ENCODE assay signal across 11 cellular contexts in the genomic region with DNA sequence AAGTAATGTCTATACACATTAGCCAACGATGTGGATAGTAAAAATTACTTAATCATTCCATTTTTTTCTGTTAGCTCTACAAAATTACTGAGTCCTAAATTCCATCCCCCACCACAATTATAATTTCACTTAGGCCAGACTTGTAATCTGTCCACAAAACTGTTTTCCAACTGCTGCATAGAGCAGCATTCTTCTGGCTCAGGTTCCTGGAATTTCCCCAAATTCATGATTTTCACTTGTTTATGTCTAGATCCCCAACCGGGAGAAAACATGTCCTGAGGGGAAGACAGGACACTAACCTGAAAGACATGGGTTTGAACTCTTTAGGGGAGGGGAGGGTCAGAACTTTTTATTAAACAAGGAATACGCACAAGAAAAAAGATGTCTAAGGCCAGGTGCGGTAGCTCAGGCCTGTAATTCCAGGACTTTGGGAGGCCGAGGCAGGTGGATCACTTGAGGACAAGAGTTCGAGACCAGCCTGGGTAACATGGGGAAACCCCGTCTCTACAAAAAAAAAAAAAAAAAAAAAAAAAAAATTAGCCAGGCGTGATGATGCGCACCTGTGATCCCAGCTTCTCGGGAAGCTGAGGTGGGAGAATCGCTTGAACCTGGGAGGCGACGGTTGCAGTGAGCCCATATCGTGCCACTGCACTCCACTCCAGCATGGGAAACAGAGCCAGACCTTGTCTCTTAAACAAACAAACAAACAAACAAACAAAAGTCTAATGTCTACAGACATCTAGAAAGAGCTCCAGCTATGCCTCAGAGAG.
DNase-seq lines count a peak whose midpoint lies in the region; TF ChIP-seq lines count a peak whose summit lies in the region.
"Had no signal": no experiment of that assay in that cellular context is flagged by ENCODE, and none has a peak within 500 bp of the region (broad histone marks: within the 10 kb centered on the region; RNA-seq: fewer than 3 reads in every experiment).

No MANE protein-coding gene starts in this region.

- no peak overlapping the region for H3K9ac ChIP-seq in NT2/D1 (ENCODE audit: insufficient read length, low read depth)

- no peaks in the 10 kb centered on the region for H3K27me3 ChIP-seq in NT2/D1 (ENCODE audit: insufficient read depth, insufficient read length)

- no peaks in the 10 kb centered on the region for H3K36me3 ChIP-seq in NT2/D1 (ENCODE audit: insufficient read depth, insufficient read length, low read length)

- H3K9me3 ChIP-seq in NT2/D1 (ENCODE audit: insufficient read depth, low read length): no peaks in the 10 kb centered on the region

- peaks cover 9% of the 10 kb centered on the region for H3K4me1 ChIP-seq in NT2/D1 (ENCODE audit: insufficient read depth, insufficient read length)

- peak; percentile 5 for DNase-seq in DMS53 (lab: John Stamatoyannopoulos, UW)
- no peak for DNase-seq in DMS53 treated with DMSO at 0.1 percent for 48 hours (lab: John Stamatoyannopoulos, UW; ENCODE audit: unreplicated experiment)
- DNase-seq in NT2/D1 (ENCODE audit: low read depth, low spot score): no peak
- DNase-seq in epithelial cell of esophagus (ENCODE audit: low read depth): no peak
- no peak for DNase-seq in retinal pigment epithelial cell (ENCODE audit: low read depth)
- DNase-seq in SKM-1 (lab: John Stamatoyannopoulos, UW; ENCODE audit: unreplicated experiment): no peak
- no peak for DNase-seq in NCI-H446 treated with DMSO at 0.1 percent for 48 hours (lab: John Stamatoyannopoulos, UW)
- DNase-seq in UCSD-AML1 (lab: John Stamatoyannopoulos, UW; ENCODE audit: unreplicated experiment): no peak
- DNase-seq: activated effector memory CD4-positive, alpha-beta T cell treated with Interleukin-2 at 50 U/mL for 16 hours; HCEC 1CT; NCI-H748 treated with DMSO at 0.1 percent for 48 hours had no signal

- no peak for TF ChIP-seq CTCF in epithelial cell of esophagus (IDR thresholded peaks at IDR 0.05; ENCODE audit: insufficient read depth, low read depth, low read length, missing control alignments)
- TF ChIP-seq CTCF in retinal pigment epithelial cell (conservative IDR thresholded peaks at IDR 0.05; ENCODE audit: low read depth, low read length): no peak

- H3K4me3 ChIP-seq in NT2/D1 (ENCODE audit: insufficient read length, low read depth) (peak overlapping the region; percentile 84), epithelial cell of esophagus (ENCODE audit: low read length) (peak overlapping the region; percentile 96), retinal pigment epithelial cell (ENCODE audit: low read length) (peak overlapping the region; percentile 89)
